In genomic region chr5:141701341-141702119, GRCh38 we compare ENCODE assay signal across 8 cellular contexts. TPM values are rescaled to one million over a fixed set of nuclear protein-coding genes. Genes with fewer than 3 reads are reported as not detected.
DNase-seq lines count a peak whose midpoint lies in the region; ATAC-seq and TF ChIP-seq lines count a peak whose summit lies in the region.

No MANE protein-coding gene starts in this region.

- H3K36me3 ChIP-seq in GM23248 (ENCODE audit: low read depth): no peaks in the 10 kb centered on the region
- H3K36me3 ChIP-seq in ovary: no peaks in the 10 kb centered on the region

- TF ChIP-seq POLR2A in ovary (IDR thresholded peaks at IDR 0.05): no peak

- H3K9me3 ChIP-seq in GM23248 (ENCODE audit: low read depth): no peaks in the 10 kb centered on the region
- H3K9me3 ChIP-seq in ovary: no peaks in the 10 kb centered on the region

- no peaks in the 10 kb centered on the region for H3K79me2 ChIP-seq in GM23248 (ENCODE audit: insufficient read depth)

- H3K27ac ChIP-seq in GM23248: no peak overlapping the region
- peak overlapping the region; percentile 89 for H3K27ac ChIP-seq in VCaP
- no peak overlapping the region for H3K27ac ChIP-seq in ovary

- WGBS in GM23248 (ENCODE audit: low coverage in 1 of 2, low lambda C conversion rate in 2 of 2, missing lambda C conversion rate in 2 of 2), 2 experiments: 7% methylated on average over 16 of the region's 16 CpGs
- 6 to 11% (median 10%) methylated on average over 16 of the region's 16 CpGs for WGBS in ovary, 3 donors

- no peak overlapping the region for H2AFZ ChIP-seq in GM23248

- ATAC-seq in GM18517 (IDR thresholded peaks at IDR 0.05; ENCODE audit: unreplicated experiment): peak; percentile 68
- ATAC-seq in naive thymus-derived CD8-positive, alpha-beta T cell: peak; percentile 20 to 32

- no peaks in the 10 kb centered on the region for H3K9me3 Mint-ChIP-seq in naive thymus-derived CD8-positive, alpha-beta T cell

- peak overlapping the region; percentile 99 for H3K4me2 ChIP-seq in GM23248 (ENCODE audit: unreplicated experiment)

- no peak for DNase-seq in GM23248
- DNase-seq in naive thymus-derived CD8-positive, alpha-beta T cell: peak in 1 of 10 donors; percentile 24
- DNase-seq in ovary: no peak
- DNase-seq in retina: no peak
- no peak for DNase-seq in inferior parietal cortex (ENCODE audit: extremely low spot score)
- no peak for DNase-seq in COLO829 (ENCODE audit: low spot score)

- intact Hi-C loops in ovary (cut with DNase I): loop anchor here in 3 of 4 donors (2.0 to 5.0 kb wide), 4 partner anchors 175 to 256 kb away; partner anchors contain the start of genes PCDH1 (in 1 of the 3) and PCDH12 (in 1 of the 3)

- peaks cover 14 to 23% (median 21%) of the 10 kb centered on the region in 4 donors for H3K4me1 Mint-ChIP-seq in naive thymus-derived CD8-positive, alpha-beta T cell

- H3K9ac ChIP-seq in GM23248: no peak overlapping the region

- peak overlapping the region in 5 of 10 donors; percentile 47 to 87 (median 56) for H3K27ac Mint-ChIP-seq in naive thymus-derived CD8-positive, alpha-beta T cell

- H3K4me3 Mint-ChIP-seq in naive thymus-derived CD8-positive, alpha-beta T cell: peak overlapping the region in 7 of 10 donors; percentile 24 to 91 (median 74)

- in situ Hi-C loops in GM23248 (cut with MboI): no loop called here

- H3F3A ChIP-seq in GM23248 (ENCODE audit: insufficient read depth): no peaks in the 10 kb centered on the region

- no peaks in the 10 kb centered on the region for H3K36me3 Mint-ChIP-seq in naive thymus-derived CD8-positive, alpha-beta T cell

- H3K27me3 ChIP-seq in GM23248 (replicated peaks; ENCODE audit: insufficient read depth): peaks cover 81% of the 10 kb centered on the region
- no peaks in the 10 kb centered on the region for H3K27me3 ChIP-seq in ovary

- no peak for TF ChIP-seq EP300 in ovary (IDR thresholded peaks at IDR 0.05)

- no peaks in the 10 kb centered on the region for H3K9me2 ChIP-seq in GM23248 (ENCODE audit: insufficient read depth)

- H3K4me3 ChIP-seq in GM23248: peak overlapping the region; percentile 73; the same call in 1 of the 2 replicates
- no peak overlapping the region for H3K4me3 ChIP-seq in ovary

- 0 out of 2 replicates have a peak, but pooled peaks cover 4% of the 10 kb centered on the region for H3K4me1 ChIP-seq in GM23248 (ENCODE audit: insufficient read depth)
- no peaks in the 10 kb centered on the region for H3K4me1 ChIP-seq in ovary (ENCODE audit: insufficient read depth)

- POLR2A ChIA-PET in naive thymus-derived CD8-positive, alpha-beta T cell (lab: Charles Lee): interaction anchor here (0.7 to 4.0 kb wide), 4 partner anchors 18 to 260 kb away, joined by 3 to 28 read pairs (median 16); partner anchors contain the start of gene PCDH1

- peaks cover 21 to 40% (median 39%) of the 10 kb centered on the region in 5 donors for H3K27me3 Mint-ChIP-seq in naive thymus-derived CD8-positive, alpha-beta T cell

- H4K20me1 ChIP-seq in GM23248 (ENCODE audit: insufficient read depth): no peaks in the 10 kb centered on the region

- TF ChIP-seq CTCF in VCaP (conservative IDR thresholded peaks at IDR 0.05) (no peak), ovary (IDR thresholded peaks at IDR 0.05) (no peak)

RNA-seq across cellular contexts. Expression of gene ARAP3, which starts 19.5 kb away (rescaled TPM):
- 2.2 and 3.9 TPM in 2 replicates for total RNA-seq in GM23248 (2014; rRNA removed; shearing (Covaris generic))
- polyA plus RNA-seq in GM23248 (2016; fragmentation: Nextera tagmentation; extraction: Ambion mirVana) (2.2 TPM in 2 replicates), ovary (1 to 10 TPM; 6.1 to 6.8 TPM)
- 10 to 100 TPM; 38.2 to 41.4 TPM for total RNA-seq in naive thymus-derived CD8-positive, alpha-beta T cell
- polyA plus RNA-seq in naive thymus-derived CD8-positive, alpha-beta T cell: not detected
- total RNA-seq in ovary: 10 to 100 TPM in 1 of 7 donors, 1 to 10 TPM in 6; 3.5 to 11.2 (median 9.3) TPM

RNA-seq across cellular contexts. Expression of gene FCHSD1, which starts 50.3 kb away (rescaled TPM):
- total RNA-seq in GM23248 (2014; rRNA removed; shearing (Covaris generic)): 24.4 and 32.0 TPM in 2 replicates
- polyA plus RNA-seq in GM23248 (2016; fragmentation: Nextera tagmentation; extraction: Ambion mirVana): 21.8 and 23.8 TPM in 2 replicates
- 100 to 1,000 TPM; 110 to 115 TPM for total RNA-seq in naive thymus-derived CD8-positive, alpha-beta T cell
- 1 to 10 TPM; 8.8 to 9.4 (median 9.3) TPM for polyA plus RNA-seq in naive thymus-derived CD8-positive, alpha-beta T cell
- 10 to 100 TPM; 21.1 to 35.2 (median 25.0) TPM for total RNA-seq in ovary
- 10 to 100 TPM; 10.4 to 21.8 TPM for polyA plus RNA-seq in ovary
